Comparison of ENCODE assay signal across 8 cellular contexts in the genomic region with DNA sequence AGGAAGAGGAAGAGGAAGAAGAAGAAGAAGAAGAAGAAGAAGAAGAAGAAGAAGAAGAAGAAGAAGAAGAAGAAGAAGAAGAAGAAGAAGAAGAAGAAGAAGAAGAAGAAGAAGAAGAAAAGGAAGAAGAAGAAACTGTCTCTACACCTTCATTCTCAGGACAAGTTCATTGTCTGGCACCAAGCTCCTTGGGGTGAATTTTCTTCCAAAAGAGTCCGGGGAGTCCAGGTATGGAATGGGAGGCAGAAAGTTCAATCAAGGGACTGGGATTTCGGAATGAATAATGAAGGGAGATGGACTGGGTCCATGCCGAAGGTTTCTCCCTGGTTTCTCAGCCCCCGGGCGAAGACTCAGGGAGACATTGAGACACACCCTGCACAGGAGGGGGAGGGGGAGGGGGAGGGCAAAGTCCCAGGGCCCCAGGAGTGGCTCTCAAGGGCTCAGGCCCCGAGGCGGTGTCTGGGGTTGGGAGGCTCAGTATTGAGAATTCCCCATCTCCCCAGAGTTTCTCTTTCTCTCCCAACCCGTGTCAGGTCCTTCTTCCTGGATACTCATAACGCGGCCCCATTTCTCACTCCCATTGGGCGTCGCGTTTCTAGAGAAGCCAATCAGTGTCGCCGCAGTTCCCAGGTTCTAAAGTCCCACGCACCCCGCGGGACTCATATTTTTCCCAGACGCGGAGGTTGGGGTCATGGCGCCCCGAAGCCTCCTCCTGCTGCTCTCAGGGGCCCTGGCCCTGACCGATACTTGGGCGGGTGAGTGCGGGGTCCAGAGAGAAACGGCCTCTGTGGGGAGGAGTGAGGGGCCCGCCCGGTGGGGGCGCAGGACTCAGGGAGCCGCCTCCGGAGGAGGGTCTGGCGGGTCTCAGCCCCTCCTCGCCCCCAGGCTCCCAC. TPM values are rescaled to one million over a fixed set of nuclear protein-coding genes. Genes with fewer than 3 reads are reported as not detected.
DNase-seq lines count a peak whose midpoint lies in the region; ATAC-seq and TF ChIP-seq lines count a peak whose summit lies in the region.

A gene (plus strand): TSS at position 662 of the 893 bp plus-strand sequence. CDS start 30 bp downstream, at position 692.

- TF ChIP-seq EP300 in SK-N-SH (IDR thresholded peaks at IDR 0.05; ENCODE audit: borderline replicate concordance in 1 of 2, low read depth in 1 of 2, low read length in 1 of 2) (no peak), ovary (IDR thresholded peaks at IDR 0.05) (no peak)

- peak; percentile 42 for TF ChIP-seq POLR2A in ovary (IDR thresholded peaks at IDR 0.05)

- H3K4me3 ChIP-seq in SK-N-SH (ENCODE audit: low read depth in 2 of 2, low read length in 1 of 2), result peak within 1 kb of the TSS; percentile 34 to 57
- peak within 1 kb of the TSS; percentile 70 for H3K4me3 ChIP-seq in ovary
- H3K4me3 ChIP-seq in thoracic aorta, result peak within 1 kb of the TSS; percentile 100

- no peaks in the 10 kb centered on the region; a peak in 1 of 4 replicates for H3K4me1 ChIP-seq in SK-N-SH (ENCODE audit: control insufficient read depth in 1 of 2, insufficient read depth in 2 of 2, low read depth in 1 of 2, low read length in 1 of 2)
- no peaks in the 10 kb centered on the region for H3K4me1 ChIP-seq in ovary (ENCODE audit: insufficient read depth)
- H3K4me1 ChIP-seq in thoracic aorta (ENCODE audit: control insufficient read depth in 1 of 2, low read depth in 2 of 2), result peaks cover 16 to 21% of the 10 kb centered on the region in 2 donors

- ATAC-seq in CD4-positive, alpha-beta T cell (ENCODE audit: poor library complexity), result peak; percentile 90
- peak; percentile 78 for ATAC-seq in GM19438 (IDR thresholded peaks at IDR 0.05; ENCODE audit: low read depth, unreplicated experiment)
- ATAC-seq in HG03565 (IDR thresholded peaks at IDR 0.05; ENCODE audit: unreplicated experiment), result peak; percentile 78
- ATAC-seq in activated naive CD8-positive, alpha-beta T cell treated with anti-CD3 and anti-CD28 coated beads, Interleukin-2, amount 10 ng/mL, durations not matched to agents 7 days and 5 days (ENCODE audit: low read depth), result peak; percentile 81
- ATAC-seq in Right ventricle myocardium superior (ENCODE audit: poor library complexity), result peak; percentile 99
- ATAC-seq in thoracic aorta (ENCODE audit: insufficient number of reproducible peaks, low FRiP score, low read depth), result peak; percentile 99

- peak within 1 kb of the TSS; percentile 53 for H2AFZ ChIP-seq in SK-N-SH (ENCODE audit: low read depth)

- H3K27me3 Mint-ChIP-seq in CD4-positive, alpha-beta T cell, result no peaks in the 10 kb centered on the region
- no peaks in the 10 kb centered on the region for H3K27me3 Mint-ChIP-seq in activated naive CD8-positive, alpha-beta T cell treated with anti-CD3 and anti-CD28 coated beads, Interleukin-2, amount 10 ng/mL, durations not matched to agents 7 days and 5 days

- POLR2A ChIA-PET in CD4-positive, alpha-beta T cell (lab: Charles Lee), result interaction anchor here (0.8 to 4.3 kb wide), 8 partner anchors 8 to 491 kb away, joined by 3 to 65 read pairs (median 4); no protein-coding TSS in a partner anchor
- POLR2A ChIA-PET in SK-N-SH (lab: Yijun Ruan, JAX), result no interaction called here
- POLR2A ChIA-PET in activated naive CD8-positive, alpha-beta T cell treated with anti-CD3 and anti-CD28 coated beads, Interleukin-2, amount 10 ng/mL, durations not matched to agents 7 days and 5 days (lab: Charles Lee), result interaction anchor here (0.7 to 1.8 kb wide), 6 partner anchors 14 to 1492 kb away, joined by 4 to 9 read pairs (median 5); no protein-coding TSS in a partner anchor

- H3F3A ChIP-seq in SK-N-SH (replicated peaks; ENCODE audit: insufficient read depth), result no peaks in the 10 kb centered on the region

- DNase-seq in CD4-positive, alpha-beta T cell, result peak; percentile 66 to 81 (median 76)
- DNase-seq in SK-N-SH, result peak; percentile 70
- DNase-seq in activated naive CD8-positive, alpha-beta T cell treated with anti-CD3 and anti-CD28 coated beads, Interleukin-2, amount 10 ng/mL, durations not matched to agents 7 days and 5 days, result peak; percentile 76
- peak; percentile 90 for DNase-seq in Right ventricle myocardium superior
- DNase-seq in ovary, result peak; percentile 63 to 89 (median 83)
- DNase-seq in thoracic aorta (ENCODE audit: low spot score), result peak; percentile 84

- H3K79me2 ChIP-seq in SK-N-SH (ENCODE audit: insufficient read depth), result no peaks in the 10 kb centered on the region

- H3K4me1 Mint-ChIP-seq in CD4-positive, alpha-beta T cell (ENCODE audit: low read depth), result peaks cover 67% of the 10 kb centered on the region
- H3K4me1 Mint-ChIP-seq in activated naive CD8-positive, alpha-beta T cell treated with anti-CD3 and anti-CD28 coated beads, Interleukin-2, amount 10 ng/mL, durations not matched to agents 7 days and 5 days, result peaks cover 38% of the 10 kb centered on the region

- H3K27me3 ChIP-seq in CD4-positive, alpha-beta T cell (ENCODE audit: control insufficient read depth, insufficient read depth, low read length), result no peaks in the 10 kb centered on the region
- H3K27me3 ChIP-seq in SK-N-SH (ENCODE audit: insufficient read depth) (peaks cover 45% of the 10 kb centered on the region; the same call in 1 of the 2 replicates), ovary (no peaks in the 10 kb centered on the region), thoracic aorta (replicated peaks; ENCODE audit: insufficient read depth) (no peaks in the 10 kb centered on the region)

- H3K9me3 ChIP-seq in CD4-positive, alpha-beta T cell (ENCODE audit: control insufficient read depth, low read length), result no peaks in the 10 kb centered on the region
- no peaks in the 10 kb centered on the region for H3K9me3 ChIP-seq in SK-N-SH
- H3K9me3 ChIP-seq in ovary, result no peaks in the 10 kb centered on the region
- H3K9me3 ChIP-seq in thoracic aorta, result no peaks in the 10 kb centered on the region

- TF ChIP-seq CTCF in CD4-positive, alpha-beta T cell (IDR thresholded peaks at IDR 0.05), result no peak
- TF ChIP-seq CTCF in SK-N-SH (IDR thresholded peaks at IDR 0.05), result no peak
- TF ChIP-seq CTCF in ovary (IDR thresholded peaks at IDR 0.05), result no peak
- no peak for TF ChIP-seq CTCF in thoracic aorta (IDR thresholded peaks at IDR 0.05)

- H3K9ac ChIP-seq in SK-N-SH, result no peak within 1 kb of the TSS

- peak within 1 kb of the TSS; percentile 95 for H3K27ac Mint-ChIP-seq in CD4-positive, alpha-beta T cell
- peak within 1 kb of the TSS; percentile 86 for H3K27ac Mint-ChIP-seq in activated naive CD8-positive, alpha-beta T cell treated with anti-CD3 and anti-CD28 coated beads, Interleukin-2, amount 10 ng/mL, durations not matched to agents 7 days and 5 days

- TF ChIP-seq RAD21 in SK-N-SH (IDR thresholded peaks at IDR 0.05; ENCODE audit: low read length), result no peak

- H3K4me2 ChIP-seq in SK-N-SH, result peak within 1 kb of the TSS; percentile 67

- H3K9me3 Mint-ChIP-seq in CD4-positive, alpha-beta T cell, result no peaks in the 10 kb centered on the region
- no peaks in the 10 kb centered on the region for H3K9me3 Mint-ChIP-seq in activated naive CD8-positive, alpha-beta T cell treated with anti-CD3 and anti-CD28 coated beads, Interleukin-2, amount 10 ng/mL, durations not matched to agents 7 days and 5 days

- H3K9me2 ChIP-seq in SK-N-SH, result no peaks in the 10 kb centered on the region

- CTCF ChIA-PET in CD4-positive, alpha-beta T cell (lab: Charles Lee), result interaction anchor here (1.0 to 2.7 kb wide), 3 partner anchors 14 to 30 kb away, joined by 3 to 17 read pairs (median 3); no protein-coding TSS in a partner anchor
- CTCF ChIA-PET in SK-N-SH (lab: Yijun Ruan, JAX), result no interaction called here

- peak within 1 kb of the TSS; percentile 97 for H3K4me3 Mint-ChIP-seq in CD4-positive, alpha-beta T cell
- peak within 1 kb of the TSS; percentile 94 for H3K4me3 Mint-ChIP-seq in activated naive CD8-positive, alpha-beta T cell treated with anti-CD3 and anti-CD28 coated beads, Interleukin-2, amount 10 ng/mL, durations not matched to agents 7 days and 5 days

- intact Hi-C loops in CD4-positive, alpha-beta T cell (cut with DNase I, micrococcal nuclease), result loop anchor here (5.0 to 10.0 kb wide), 2 partner anchors 71 to 242 kb away; no protein-coding TSS in a partner anchor
- intact Hi-C loops in Right ventricle myocardium superior (cut with DNase I) (no loop called here), ovary (cut with DNase I) (no loop called here)

- no peaks in the 10 kb centered on the region for H4K20me1 ChIP-seq in SK-N-SH (ENCODE audit: insufficient read depth)

- no peaks in the 10 kb centered on the region for H3K36me3 ChIP-seq in SK-N-SH (replicated peaks in 1 of 2; ENCODE audit: control insufficient read depth in 1 of 2, insufficient read depth in 2 of 2, low read length in 1 of 2)
- no peaks in the 10 kb centered on the region for H3K36me3 ChIP-seq in ovary
- H3K36me3 ChIP-seq in thoracic aorta, result peaks cover 12% of the 10 kb centered on the region

- peak within 1 kb of the TSS; percentile 99 for H3K27ac ChIP-seq in CD4-positive, alpha-beta T cell (ENCODE audit: low read depth, low read length)
- no peak within 1 kb of the TSS for H3K27ac ChIP-seq in SK-N-SH (ENCODE audit: low read depth in 2 of 2, low read length in 1 of 2)
- H3K27ac ChIP-seq in ovary, result peak within 1 kb of the TSS; percentile 55 to 83
- peak within 1 kb of the TSS; percentile 84 to 90 for H3K27ac ChIP-seq in thoracic aorta

- H3K36me3 Mint-ChIP-seq in CD4-positive, alpha-beta T cell (ENCODE audit: low read depth), result peaks cover 57% of the 10 kb centered on the region
- H3K36me3 Mint-ChIP-seq in activated naive CD8-positive, alpha-beta T cell treated with anti-CD3 and anti-CD28 coated beads, Interleukin-2, amount 10 ng/mL, durations not matched to agents 7 days and 5 days, result peaks cover 39% of the 10 kb centered on the region

- 2% methylated on average over 17 of the region's 33 CpGs for WGBS in SK-N-SH (ENCODE audit: low lambda C conversion rate)
- WGBS in ovary, 3 donors, result 3 to 7% (median 7%) methylated on average over 31 to 33 of the region's 33 CpGs

TF ChIP-seq in SK-N-SH, 30 proteins besides CTCF, POLR2A, EP300 and RAD21:
- TF ChIP-seq FOXM1 (IDR thresholded peaks at IDR 0.05; ENCODE audit: low read depth) (no peak), GATA2 (CRISPR knock-in tag; IDR thresholded peaks at IDR 0.05) (no peak), RFX5 (IDR thresholded peaks at IDR 0.05; ENCODE audit: low read length) (peak; percentile 99)

RNA-seq across cellular contexts. Expression of the gene that starts here (rescaled TPM):
- 100 to 1,000 TPM; 560 TPM for total RNA-seq in CD4-positive, alpha-beta T cell
- polyA plus RNA-seq in SK-N-SH (2012; rRNA removed) (0.28 and 0.31 TPM in 2 replicates), ovary (10 to 100 TPM; 16.8 to 61.6 TPM)
- 0.07 and 0.08 TPM in 2 replicates for polyA plus RNA-seq in SK-N-SH (2012; cell fraction: cytosol; rRNA removed)
- polyA plus RNA-seq in SK-N-SH (2012; cell fraction: nucleus; rRNA removed), result 0.25 and 0.34 TPM in 2 replicates
- total RNA-seq in activated naive CD8-positive, alpha-beta T cell treated with anti-CD3 and anti-CD28 coated beads, Interleukin-2, amount 10 ng/mL, durations not matched to agents 7 days and 5 days, result 100 to 1,000 TPM; 502 to 534 TPM
- total RNA-seq in Right ventricle myocardium superior (27.2 TPM), ovary (10 to 100 TPM; 16.3 to 43.4 (median 29.6) TPM), thoracic aorta (100 to 1,000 TPM in 1 of 2 donors, 10 to 100 TPM in 1; 94.2 to 117 TPM)

Comparison
In these comparisons a context has a peak if more than half of its experiments do, and no peak if none do; other contexts are left out.
1. RNA of the gene that starts here (total RNA-seq): 560 TPM in CD4-positive, alpha-beta T cell and 502 to 534 TPM in activated naive CD8-positive, alpha-beta T cell treated with anti-CD3 and anti-CD28 coated beads, Interleukin-2, amount 10 ng/mL, durations not matched to agents 7 days and 5 days; 94.2 to 117 TPM in thoracic aorta, 16.3 to 43.4 TPM in ovary and 27.2 TPM in Right ventricle myocardium superior (single experiment); every median in the first group is over 4 times any median in the second.
2. RNA of the gene that starts here (polyA plus RNA-seq): 16.8 to 61.6 TPM in ovary; 0.07 to 0.34 TPM in SK-N-SH; every median in the first group is over 10 times any median in the second.
3. Peak in DNase-seq, H3K4me3 ChIP-seq and H3K4me2 ChIP-seq in SK-N-SH; RNA of the gene not detected or under 1 TPM.
4. H3K27ac ChIP-seq: peak in CD4-positive, alpha-beta T cell (single experiment), ovary (2 of 2) and thoracic aorta (2 of 2); none in SK-N-SH (0 of 2).
5. H3K4me3 ChIP-seq: peak in every context shown above with its lines; median percentile 100 in thoracic aorta; 70 in ovary; 46 in SK-N-SH.
6. intact Hi-C loops: an anchor here in CD4-positive, alpha-beta T cell (5.0 to 10.0 kb wide); none called in Right ventricle myocardium superior and ovary.
7. Peak in every context shown above with its lines, with median percentiles within 50 percentile points of each other: ATAC-seq and DNase-seq.